In genomic region chrX:1407035-1407434, GRCh38 we compare ENCODE assay signal across 8 cellular contexts.
"Had no signal": no experiment of that assay in that cellular context is flagged by ENCODE, and none has a peak within 500 bp of the region (broad histone marks: within the 10 kb centered on the region; RNA-seq: fewer than 3 reads in every experiment).

No MANE protein-coding gene starts in this region.

- ATAC-seq: GM23338, HCT116 had no signal

- H2AFZ ChIP-seq: GM23338 had no signal

- H3K9me3 ChIP-seq: HAP-1 had no signal

- FAIRE-seq: H1, H54 had no signal

- H3K4me1 ChIP-seq: HAP-1 had no signal

- DNase-seq: HFFc6, Kasumi-1, KG1 had no signal

- H3K4me2 ChIP-seq: GM23338 had no signal

- H3K4me3 ChIP-seq: GM23338, HAP-1 had no signal
